1 cellular context compared by ENCODE assay signal in genomic region chr22:23832226-23833016, GRCh38.
TF ChIP-seq lines count a peak whose summit lies in the region.

No MANE protein-coding gene starts in this region.

TF ChIP-seq in GM23338, 12 proteins besides CTCF, POLR2A, EP300 and RAD21 (continued from another document):
- TF ChIP-seq REST (IDR thresholded peaks at IDR 0.05; ENCODE audit: unreplicated experiment) (no peak), ZNF462 (CRISPR knock-in tag; IDR thresholded peaks at IDR 0.05) (no peak), EZH2phosphoT487 (IDR thresholded peaks at IDR 0.05; ENCODE audit: unreplicated experiment) (no peak), CREB1 (CRISPR knock-in tag; IDR thresholded peaks at IDR 0.05; ENCODE audit: low read depth) (no peak), JUNB (IDR thresholded peaks at IDR 0.05; ENCODE audit: unreplicated experiment) (no peak), EZH2 (IDR thresholded peaks at IDR 0.05; ENCODE audit: low read depth, unreplicated experiment) (no peak), STAT1 (IDR thresholded peaks at IDR 0.05; ENCODE audit: unreplicated experiment) (no peak), ZNF331 (CRISPR knock-in tag; IDR thresholded peaks at IDR 0.05; ENCODE audit: low read depth) (no peak)
TF ChIP-seq in GM23338: peak in this region for 0.
